21 cellular contexts compared by ENCODE assay signal in the genomic region with DNA sequence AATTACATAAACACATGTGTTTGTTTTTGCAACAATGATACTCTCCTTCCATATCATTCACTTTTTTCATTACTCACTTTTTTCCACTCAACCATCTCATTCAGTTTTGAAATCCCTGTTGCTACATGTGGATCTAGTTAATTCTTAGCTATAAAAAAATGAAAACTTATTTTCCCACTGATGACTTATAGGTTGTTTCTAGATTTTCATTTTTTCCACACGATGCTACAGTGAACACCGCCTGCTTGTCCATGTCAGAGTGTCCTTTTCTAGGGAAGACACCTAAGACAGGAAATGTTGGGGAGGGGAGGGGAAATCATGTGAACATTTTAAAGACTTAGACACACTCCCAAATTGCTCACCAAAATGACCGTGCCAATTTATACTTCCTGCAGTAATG.
A peak's percentile ranks its signal among the peaks of the same experiment; 100 is the strongest.
DNase-seq lines count a peak whose midpoint lies in the region; ATAC-seq, FAIRE-seq and TF ChIP-seq lines count a peak whose summit lies in the region.
"Had no signal": no experiment of that assay in that cellular context is flagged by ENCODE, and none has a peak within 500 bp of the region (broad histone marks: within the 10 kb centered on the region; RNA-seq: fewer than 3 reads in every experiment).

No MANE protein-coding gene starts in this region.

- no peaks in the 10 kb centered on the region for H3K4me1 ChIP-seq in aorta (ENCODE audit: control insufficient read depth in 1 of 2, insufficient read depth in 2 of 2, low read length in 2 of 2)

- no peaks in the 10 kb centered on the region for H3K36me3 ChIP-seq in aorta (ENCODE audit: control insufficient read depth in 1 of 2, insufficient read depth in 2 of 2, low read length in 1 of 2)
- H3K36me3 ChIP-seq: pancreas, vagina had no signal

- H3K4me3 ChIP-seq in AG10803 (ENCODE audit: low read length) (no peak overlapping the region), aorta (ENCODE audit: low read length in 2 of 2) (no peak overlapping the region)
- H3K4me3 ChIP-seq: pancreas, smooth muscle cell, vagina had no signal

- no peaks in the 10 kb centered on the region for H3K27me3 ChIP-seq in aorta (ENCODE audit: control insufficient read depth in 1 of 2, insufficient read depth in 2 of 2, low read length in 1 of 2)
- H3K27me3 ChIP-seq: pancreas, vagina had no signal

- WGBS in aorta, 2 donors, result 44 to 68% methylated on average over 3 of the region's 3 CpGs

- FAIRE-seq in GM12892 (lab: Jason Lieb, UNC), result peak; percentile 77
- FAIRE-seq: pancreas had no signal

- ATAC-seq in aorta (ENCODE audit: low FRiP score), result no peak
- ATAC-seq in HG03095 (IDR thresholded peaks at IDR 0.05; ENCODE audit: unreplicated experiment), result no peak
- no peak for ATAC-seq in HG02610 (IDR thresholded peaks at IDR 0.05; ENCODE audit: unreplicated experiment)
- ATAC-seq: CD8-positive, alpha-beta T cell; Panc1; T-cell had no signal

- H3K27ac ChIP-seq in aorta (ENCODE audit: low read depth in 1 of 2, low read length in 2 of 2), result no peak overlapping the region
- H3K27ac ChIP-seq: vagina had no signal

- H3K9me3 ChIP-seq in aorta (ENCODE audit: control insufficient read depth, low read length), result no peaks in the 10 kb centered on the region
- H3K9me3 ChIP-seq: pancreas, vagina had no signal

- no peak for TF ChIP-seq POLR2A in GM12892 (IDR thresholded peaks at IDR 0.05; ENCODE audit: low read depth, low read length)

- intact Hi-C loops in aorta (cut with DNase I), result loop anchor here (10.0 kb wide), 1 partner anchor 159 kb away; no protein-coding TSS in a partner anchor

- no peak for TF ChIP-seq CTCF in AG10803 (conservative IDR thresholded peaks at IDR 0.05; ENCODE audit: low read length)

- DNase-seq in AG10803 (ENCODE audit: low read depth) (peak; percentile 58), GM12892 (ENCODE audit: insufficient read length) (no peak), amniotic epithelial cell (ENCODE audit: low read depth) (peak; percentile 28), left kidney (ENCODE audit: low read depth, low spot score) (peak; percentile 4), aorta (no peak), DMS79 treated with DMSO at 0.1 percent for 48 hours (lab: John Stamatoyannopoulos, UW) (no peak)
- DNase-seq: activated B cell treated with CpG ODN at 0.5 μM for 24 hours; activated naive CD4-positive, alpha-beta T cell treated with anti-CD3 and anti-CD28 coated beads for 36 hours; CD8-positive, alpha-beta T cell; central memory CD4-positive, alpha-beta T cell; head of caudate nucleus; NCI-H1930; NCI-H510A treated with DMSO at 0.1 percent for 48 hours; pancreas; stimulated activated naive CD4-positive, alpha-beta T cell; T-cell had no signal

Comparison
In these comparisons a context has a peak if more than half of its experiments do, and no peak if none do; other contexts are left out.
1. DNase-seq: peak in AG10803 (single experiment), amniotic epithelial cell (single experiment) and left kidney (single experiment); none in GM12892 (single experiment), aorta (0 of 2) and DMS79 treated with DMSO at 0.1 percent for 48 hours (single experiment).